ENCODE assay signal across 1 cellular context in the genomic region with DNA sequence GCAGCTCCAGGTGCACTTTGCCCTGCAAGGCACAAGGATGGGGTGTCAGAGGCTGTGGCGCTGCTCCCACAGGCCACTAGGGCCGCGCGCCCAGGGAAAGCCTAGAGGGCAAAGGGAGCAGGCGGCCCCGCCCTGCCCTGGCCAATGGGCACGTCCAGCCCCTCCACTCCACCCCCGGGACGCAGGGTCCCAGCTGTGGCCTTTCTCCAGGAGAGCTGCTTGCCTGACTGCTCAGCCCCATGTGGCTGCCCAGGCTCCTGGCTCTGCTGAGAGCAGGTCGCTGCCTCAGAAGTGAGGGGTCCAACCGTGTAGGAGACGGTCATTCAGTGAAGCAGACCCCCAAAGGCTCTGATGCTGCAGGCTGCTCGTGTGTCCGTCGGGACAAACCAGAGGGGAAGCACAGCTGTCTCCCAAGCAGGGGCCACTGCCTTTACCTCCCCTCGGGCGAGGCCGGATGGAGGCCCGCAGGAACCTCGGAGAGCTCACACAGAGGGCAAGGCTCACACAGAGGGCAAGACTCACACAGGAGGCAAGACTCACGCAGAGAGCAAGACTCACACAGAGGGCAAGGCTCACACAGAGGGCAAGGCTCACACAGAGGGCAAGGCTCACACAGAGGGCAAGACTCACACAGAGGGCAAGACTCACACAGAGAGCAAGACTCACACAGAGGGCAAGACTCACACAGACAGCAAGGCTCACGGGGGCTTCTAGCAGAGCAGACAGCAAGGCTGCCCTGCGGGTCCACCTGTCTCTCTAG.
TF ChIP-seq lines count a peak whose summit lies in the region.

No MANE protein-coding gene starts in this region.

TF ChIP-seq in GM23338, 12 proteins besides CTCF, POLR2A, EP300 and RAD21 (continued from another document):
- TF ChIP-seq, protein P1, sequence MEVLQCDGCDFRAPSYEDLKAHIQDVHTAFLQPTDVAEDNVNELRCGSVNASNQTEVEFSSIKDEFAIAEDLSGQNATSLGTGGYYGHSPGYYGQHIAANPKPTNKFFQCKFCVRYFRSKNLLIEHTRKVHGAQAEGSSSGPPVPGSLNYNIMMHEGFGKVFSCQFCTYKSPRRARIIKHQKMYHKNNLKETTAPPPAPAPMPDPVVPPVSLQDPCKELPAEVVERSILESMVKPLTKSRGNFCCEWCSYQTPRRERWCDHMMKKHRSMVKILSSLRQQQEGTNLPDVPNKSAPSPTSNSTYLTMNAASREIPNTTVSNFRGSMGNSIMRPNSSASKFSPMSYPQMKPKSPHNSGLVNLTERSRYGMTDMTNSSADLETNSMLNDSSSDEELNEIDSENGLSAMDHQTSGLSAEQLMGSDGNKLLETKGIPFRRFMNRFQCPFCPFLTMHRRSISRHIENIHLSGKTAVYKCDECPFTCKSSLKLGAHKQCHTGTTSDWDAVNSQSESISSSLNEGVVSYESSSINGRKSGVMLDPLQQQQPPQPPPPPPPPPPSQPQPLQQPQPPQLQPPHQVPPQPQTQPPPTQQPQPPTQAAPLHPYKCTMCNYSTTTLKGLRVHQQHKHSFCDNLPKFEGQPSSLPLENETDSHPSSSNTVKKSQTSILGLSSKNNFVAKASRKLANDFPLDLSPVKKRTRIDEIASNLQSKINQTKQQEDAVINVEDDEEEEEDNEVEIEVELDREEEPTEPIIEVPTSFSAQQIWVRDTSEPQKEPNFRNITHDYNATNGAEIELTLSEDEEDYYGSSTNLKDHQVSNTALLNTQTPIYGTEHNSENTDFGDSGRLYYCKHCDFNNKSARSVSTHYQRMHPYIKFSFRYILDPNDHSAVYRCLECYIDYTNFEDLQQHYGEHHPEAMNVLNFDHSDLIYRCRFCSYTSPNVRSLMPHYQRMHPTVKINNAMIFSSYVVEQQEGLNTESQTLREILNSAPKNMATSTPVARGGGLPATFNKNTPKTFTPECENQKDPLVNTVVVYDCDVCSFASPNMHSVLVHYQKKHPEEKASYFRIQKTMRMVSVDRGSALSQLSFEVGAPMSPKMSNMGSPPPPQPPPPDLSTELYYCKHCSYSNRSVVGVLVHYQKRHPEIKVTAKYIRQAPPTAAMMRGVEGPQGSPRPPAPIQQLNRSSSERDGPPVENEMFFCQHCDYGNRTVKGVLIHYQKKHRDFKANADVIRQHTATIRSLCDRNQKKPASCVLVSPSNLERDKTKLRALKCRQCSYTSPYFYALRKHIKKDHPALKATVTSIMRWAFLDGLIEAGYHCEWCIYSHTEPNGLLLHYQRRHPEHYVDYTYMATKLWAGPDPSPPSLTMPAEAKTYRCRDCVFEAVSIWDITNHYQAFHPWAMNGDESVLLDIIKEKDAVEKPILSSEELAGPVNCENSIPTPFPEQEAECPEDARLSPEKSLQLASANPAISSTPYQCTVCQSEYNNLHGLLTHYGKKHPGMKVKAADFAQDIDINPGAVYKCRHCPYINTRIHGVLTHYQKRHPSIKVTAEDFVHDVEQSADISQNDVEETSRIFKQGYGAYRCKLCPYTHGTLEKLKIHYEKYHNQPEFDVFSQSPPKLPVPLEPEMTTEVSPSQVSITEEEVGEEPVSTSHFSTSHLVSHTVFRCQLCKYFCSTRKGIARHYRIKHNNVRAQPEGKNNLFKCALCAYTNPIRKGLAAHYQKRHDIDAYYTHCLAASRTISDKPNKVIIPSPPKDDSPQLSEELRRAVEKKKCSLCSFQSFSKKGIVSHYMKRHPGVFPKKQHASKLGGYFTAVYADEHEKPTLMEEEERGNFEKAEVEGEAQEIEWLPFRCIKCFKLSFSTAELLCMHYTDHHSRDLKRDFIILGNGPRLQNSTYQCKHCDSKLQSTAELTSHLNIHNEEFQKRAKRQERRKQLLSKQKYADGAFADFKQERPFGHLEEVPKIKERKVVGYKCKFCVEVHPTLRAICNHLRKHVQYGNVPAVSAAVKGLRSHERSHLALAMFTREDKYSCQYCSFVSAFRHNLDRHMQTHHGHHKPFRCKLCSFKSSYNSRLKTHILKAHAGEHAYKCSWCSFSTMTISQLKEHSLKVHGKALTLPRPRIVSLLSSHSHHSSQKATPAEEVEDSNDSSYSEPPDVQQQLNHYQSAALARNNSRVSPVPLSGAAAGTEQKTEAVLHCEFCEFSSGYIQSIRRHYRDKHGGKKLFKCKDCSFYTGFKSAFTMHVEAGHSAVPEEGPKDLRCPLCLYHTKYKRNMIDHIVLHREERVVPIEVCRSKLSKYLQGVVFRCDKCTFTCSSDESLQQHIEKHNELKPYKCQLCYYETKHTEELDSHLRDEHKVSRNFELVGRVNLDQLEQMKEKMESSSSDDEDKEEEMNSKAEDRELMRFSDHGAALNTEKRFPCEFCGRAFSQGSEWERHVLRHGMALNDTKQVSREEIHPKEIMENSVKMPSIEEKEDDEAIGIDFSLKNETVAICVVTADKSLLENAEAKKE (CRISPR knock-in tag; IDR thresholded peaks at IDR 0.05), result no peak
- TF ChIP-seq ZNF331 (CRISPR knock-in tag; IDR thresholded peaks at IDR 0.05; ENCODE audit: low read depth) (no peak), STAT1 (IDR thresholded peaks at IDR 0.05; ENCODE audit: unreplicated experiment) (no peak)
